In the genomic region with DNA sequence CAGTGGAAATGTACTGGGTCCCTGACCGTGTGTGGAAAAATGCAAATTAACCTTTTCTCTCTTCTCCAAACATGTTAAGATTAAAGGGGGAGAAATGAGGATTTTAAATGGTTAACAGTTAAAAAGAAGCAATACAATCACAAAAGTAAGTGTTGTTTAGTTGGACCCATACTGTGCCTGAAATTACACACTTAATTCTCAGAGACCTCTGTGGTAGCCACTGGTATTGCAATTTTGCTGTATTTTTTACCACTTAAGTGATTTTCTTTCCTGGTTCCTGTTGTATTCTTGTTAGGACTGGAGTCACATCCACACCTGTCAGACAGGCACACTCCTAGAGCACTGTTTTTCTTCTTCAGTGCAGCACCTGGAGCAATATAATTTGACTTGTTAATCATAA, we compare ENCODE assay signal across 9 cellular contexts.
A peak's percentile ranks its signal among the peaks of the same experiment; 100 is the strongest.
DNase-seq lines count a peak whose midpoint lies in the region; ATAC-seq and TF ChIP-seq lines count a peak whose summit lies in the region.
"Had no signal": no experiment of that assay in that cellular context is flagged by ENCODE, and none has a peak within 500 bp of the region (broad histone marks: within the 10 kb centered on the region; RNA-seq: fewer than 3 reads in every experiment).

No MANE protein-coding gene starts in this region.

- no peaks in the 10 kb centered on the region for H3K4me1 Mint-ChIP-seq in activated naive CD4-positive, alpha-beta T cell treated with anti-CD3 and anti-CD28 coated beads, Interleukin-2, amount 10 ng/mL, durations not matched to agents 7 days and 5 days

- H3K4me3 Mint-ChIP-seq in activated naive CD4-positive, alpha-beta T cell treated with anti-CD3 and anti-CD28 coated beads, Interleukin-2, amount 10 ng/mL, durations not matched to agents 7 days and 5 days: no peak overlapping the region
- H3K4me3 Mint-ChIP-seq: brain had no signal

- H3K27ac ChIP-seq in suprapubic skin: no peak overlapping the region

- TF ChIP-seq EP300 in suprapubic skin (IDR thresholded peaks at IDR 0.05): no peak

- no peak for TF ChIP-seq POLR2A in suprapubic skin (IDR thresholded peaks at IDR 0.05)

- no peaks in the 10 kb centered on the region for H3K4me1 ChIP-seq in suprapubic skin

- POLR2A ChIA-PET in GM10248 (lab: Yijun Ruan, JAX): no interaction called here

- no peaks in the 10 kb centered on the region for H3K9me3 ChIP-seq in suprapubic skin

- no peaks in the 10 kb centered on the region for H3K27me3 ChIP-seq in suprapubic skin

- no peaks in the 10 kb centered on the region for H3K27me3 Mint-ChIP-seq in activated naive CD4-positive, alpha-beta T cell treated with anti-CD3 and anti-CD28 coated beads, Interleukin-2, amount 10 ng/mL, durations not matched to agents 7 days and 5 days
- H3K27me3 Mint-ChIP-seq: brain had no signal

- H3K27ac Mint-ChIP-seq in activated naive CD4-positive, alpha-beta T cell treated with anti-CD3 and anti-CD28 coated beads, Interleukin-2, amount 10 ng/mL, durations not matched to agents 7 days and 5 days: no peak overlapping the region
- H3K27ac Mint-ChIP-seq: brain had no signal

- intact Hi-C loops in Right ventricle myocardium inferior (cut with DNase I): no loop called here

- CTCF ChIA-PET in GM10248 (lab: Yijun Ruan, JAX): no interaction called here
- CTCF ChIA-PET in activated naive CD4-positive, alpha-beta T cell treated with anti-CD3 and anti-CD28 coated beads, Interleukin-2, amount 10 ng/mL, durations not matched to agents 7 days and 5 days (lab: Charles Lee): no interaction called here

- ATAC-seq in GM21737 (IDR thresholded peaks at IDR 0.05; ENCODE audit: unreplicated experiment) (peak; percentile 72), Right ventricle myocardium inferior (no peak), HG03378 (IDR thresholded peaks at IDR 0.05; ENCODE audit: unreplicated experiment) (no peak)

- no peaks in the 10 kb centered on the region for H3K9me3 Mint-ChIP-seq in activated naive CD4-positive, alpha-beta T cell treated with anti-CD3 and anti-CD28 coated beads, Interleukin-2, amount 10 ng/mL, durations not matched to agents 7 days and 5 days

- DNase-seq in GM10248 (ENCODE audit: extremely low spot score): no peak
- peak; percentile 88 for DNase-seq in NCI-H748 treated with DMSO at 0.1 percent for 48 hours (lab: John Stamatoyannopoulos, UW)
- peak; percentile 9 for DNase-seq in iPS DF 4.7 (ENCODE audit: extremely low read depth, low spot score)
- DNase-seq in suprapubic skin (ENCODE audit: low spot score in 2 of 2): no peak
- DNase-seq in activated naive CD4-positive, alpha-beta T cell treated with anti-CD3 and anti-CD28 coated beads, Interleukin-2, amount 10 ng/mL, durations not matched to agents 7 days and 5 days: no peak
- DNase-seq in Right ventricle myocardium inferior (ENCODE audit: missing footprints): no peak

- 94% methylated on average over 1 of the region's 1 CpG for WGBS in suprapubic skin

- H3K36me3 Mint-ChIP-seq in activated naive CD4-positive, alpha-beta T cell treated with anti-CD3 and anti-CD28 coated beads, Interleukin-2, amount 10 ng/mL, durations not matched to agents 7 days and 5 days: no peaks in the 10 kb centered on the region
- H3K36me3 Mint-ChIP-seq: brain had no signal

- TF ChIP-seq CTCF in GM10248 (IDR thresholded peaks at IDR 0.05; ENCODE audit: control extremely low read depth, extremely low read depth, low read depth, missing control alignments): peak; percentile 11
- TF ChIP-seq CTCF in suprapubic skin (IDR thresholded peaks at IDR 0.05): no peak

- H3K4me3 ChIP-seq in suprapubic skin: no peak overlapping the region

- no peaks in the 10 kb centered on the region for H3K36me3 ChIP-seq in suprapubic skin

Comparison
In these comparisons a context has a peak if more than half of its experiments do, and no peak if none do; other contexts are left out.
1. DNase-seq: peak in NCI-H748 treated with DMSO at 0.1 percent for 48 hours (single experiment) and iPS DF 4.7 (single experiment); none in GM10248 (single experiment), suprapubic skin (0 of 2), activated naive CD4-positive, alpha-beta T cell treated with anti-CD3 and anti-CD28 coated beads, Interleukin-2, amount 10 ng/mL, durations not matched to agents 7 days and 5 days (single experiment) and Right ventricle myocardium inferior (single experiment).